ENCODE assay signal across 7 cellular contexts in genomic region chr22:50505776-50506610, GRCh38. TPM values are rescaled to one million over a fixed set of nuclear protein-coding genes. Genes with fewer than 3 reads are reported as not detected.
A peak's percentile ranks its signal among the peaks of the same experiment; 100 is the strongest.
DNase-seq lines count a peak whose midpoint lies in the region; ATAC-seq and TF ChIP-seq lines count a peak whose summit lies in the region.
"Had no signal": no experiment of that assay in that cellular context is flagged by ENCODE, and none has a peak within 500 bp of the region (broad histone marks: within the 10 kb centered on the region; RNA-seq: fewer than 3 reads in every experiment).

No MANE protein-coding gene starts in this region.

- H3K27ac ChIP-seq in 22Rv1: peak overlapping the region; percentile 73

- peak overlapping the region; percentile 91 for H3K4me3 ChIP-seq in fibroblast of villous mesenchyme (ENCODE audit: low read depth, low read length)

- DNase-seq in NCI-H146 treated with DMSO at 0.1 percent for 48 hours (lab: John Stamatoyannopoulos, UW; ENCODE audit: unreplicated experiment) (peak; percentile 86), fibroblast of villous mesenchyme (ENCODE audit: low read depth) (no peak), OCI-M1 (lab: John Stamatoyannopoulos, UW) (no peak), occipital lobe (lab: John Stamatoyannopoulos, UW) (no peak)
- DNase-seq: NCI-H510A had no signal

- no peak for ATAC-seq in GM19035 (IDR thresholded peaks at IDR 0.05; ENCODE audit: unreplicated experiment)

- TF ChIP-seq CTCF in 22Rv1 (IDR thresholded peaks at IDR 0.05) (no peak), fibroblast of villous mesenchyme (IDR thresholded peaks at IDR 0.05; ENCODE audit: insufficient read depth, low read depth, low read length) (no peak)

RNA-seq across cellular contexts. Expression of gene LMF2, which starts 1.5 kb away (rescaled TPM):
- total RNA-seq in fibroblast of villous mesenchyme: 50.1 and 52.5 TPM in 2 replicates
- total RNA-seq in occipital lobe: 9.8 TPM

RNA-seq across cellular contexts. Expression of gene NCAPH2, which starts 2.0 kb away (rescaled TPM):
- total RNA-seq in fibroblast of villous mesenchyme: 27.2 and 35.4 TPM in 2 replicates
- 46.9 TPM for total RNA-seq in occipital lobe

RNA-seq across cellular contexts. Expression of gene MIOX, which starts 19.3 kb away (rescaled TPM):
- 0.32 TPM in 1 of 2 replicates, not detected in the other for total RNA-seq in fibroblast of villous mesenchyme
- not detected for total RNA-seq in occipital lobe

RNA-seq across cellular contexts. Expression of gene SCO2, which starts 19.4 kb away (rescaled TPM):
- total RNA-seq in fibroblast of villous mesenchyme (2.6 TPM in 2 replicates), occipital lobe (0.78 TPM)

RNA-seq across cellular contexts. Expression of gene TYMP, which starts 23.8 kb away (rescaled TPM):
- 16.0 and 21.6 TPM in 2 replicates for total RNA-seq in fibroblast of villous mesenchyme
- total RNA-seq in occipital lobe: 2.0 TPM
